ENCODE assay signal across 8 cellular contexts in the genomic region with DNA sequence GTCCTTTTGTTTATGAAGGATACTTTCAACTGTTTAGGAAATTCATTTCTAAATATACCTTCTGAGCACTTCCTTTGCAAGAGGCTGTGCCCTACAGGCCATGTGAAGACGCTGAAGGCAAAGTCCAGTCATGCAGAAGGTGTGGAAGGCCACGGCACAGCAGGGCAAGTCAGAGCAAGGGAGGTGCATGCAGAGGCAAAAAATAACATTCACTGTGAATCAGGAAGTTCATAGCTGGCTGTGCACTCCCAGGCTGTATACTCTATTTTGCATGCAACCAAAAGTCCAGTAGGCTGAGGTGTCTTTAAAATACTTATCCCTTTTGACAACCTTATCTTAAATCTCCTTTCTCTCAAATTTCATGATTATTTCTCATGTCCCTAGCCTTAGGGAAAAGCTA. TPM values are rescaled to one million over a fixed set of nuclear protein-coding genes. Genes with fewer than 3 reads are reported as not detected.
DNase-seq lines count a peak whose midpoint lies in the region; ATAC-seq and TF ChIP-seq lines count a peak whose summit lies in the region.

No MANE protein-coding gene starts in this region.

- DNase-seq in DMS 273 (lab: John Stamatoyannopoulos, UW; ENCODE audit: unreplicated experiment) (peak; percentile 32), DMS 273 treated with DMSO at 0.1 percent for 48 hours (lab: John Stamatoyannopoulos, UW) (no peak), NOMO-1 treated with dmso at 0.1 percent for 144 hours (lab: John Stamatoyannopoulos, UW; ENCODE audit: unreplicated experiment) (peak; percentile 16), omental fat pad (ENCODE audit: low spot score) (no peak), NCI-H774 (lab: John Stamatoyannopoulos, UW) (no peak)
- DNase-seq in effector memory CD8-positive, alpha-beta T cell: no peak

- TF ChIP-seq CTCF in omental fat pad (IDR thresholded peaks at IDR 0.05): no peak

- H3K36me3 Mint-ChIP-seq in effector memory CD8-positive, alpha-beta T cell (ENCODE audit: insufficient read depth): peaks cover 3% of the 10 kb centered on the region

- ATAC-seq in effector memory CD8-positive, alpha-beta T cell (replicated peaks): peak; percentile 31
- peak; percentile 53 for ATAC-seq in omental fat pad (ENCODE audit: low FRiP score)
- ATAC-seq in GM21825 (IDR thresholded peaks at IDR 0.05; ENCODE audit: unreplicated experiment): no peak
- ATAC-seq in HG02884 (IDR thresholded peaks at IDR 0.05; ENCODE audit: unreplicated experiment): no peak

- peaks cover 0 to 6% of the 10 kb centered on the region in 2 donors for H3K27me3 Mint-ChIP-seq in effector memory CD8-positive, alpha-beta T cell

- H3K4me1 Mint-ChIP-seq in effector memory CD8-positive, alpha-beta T cell (ENCODE audit: low read depth in 2 of 2): peaks cover 30 to 35% of the 10 kb centered on the region in 2 donors

- H3K9me3 Mint-ChIP-seq in effector memory CD8-positive, alpha-beta T cell: no peaks in the 10 kb centered on the region

- no peak overlapping the region for H3K27ac Mint-ChIP-seq in effector memory CD8-positive, alpha-beta T cell

- H3K4me3 Mint-ChIP-seq in effector memory CD8-positive, alpha-beta T cell: peak overlapping the region; percentile 3

RNA-seq across cellular contexts. Expression of a gene that starts 50.3 kb away (rescaled TPM):
- total RNA-seq in omental fat pad: 10 to 100 TPM; 40.8 to 54.7 (median 53.8) TPM

Comparison
In these comparisons a context has a peak if more than half of its experiments do, and no peak if none do; other contexts are left out.
1. DNase-seq: peak in DMS 273 (single experiment) and NOMO-1 treated with dmso at 0.1 percent for 144 hours (single experiment); none in DMS 273 treated with DMSO at 0.1 percent for 48 hours (single experiment), effector memory CD8-positive, alpha-beta T cell (0 of 3), omental fat pad (single experiment) and NCI-H774 (single experiment).
2. ATAC-seq: peak in effector memory CD8-positive, alpha-beta T cell (single experiment) and omental fat pad (single experiment); none in GM21825 (single experiment) and HG02884 (single experiment).